Comparison of ENCODE assay signal across 8 cellular contexts in genomic region chr3:49469037-49469875, GRCh38. TPM values are rescaled to one million over a fixed set of nuclear protein-coding genes. Genes with fewer than 3 reads are reported as not detected.
DNase-seq lines count a peak whose midpoint lies in the region; ATAC-seq and TF ChIP-seq lines count a peak whose summit lies in the region.

No MANE protein-coding gene starts in this region.

- in situ Hi-C loops in HAP-1 (cut with MboI; ENCODE audit: low sequenced_read_pairs) = no loop called here

- H3K4me1 ChIP-seq in CD8-positive, alpha-beta T cell (ENCODE audit: insufficient read depth, low read length) = peaks cover 21% of the 10 kb centered on the region
- H3K4me1 ChIP-seq in HAP-1 (peaks cover 22% of the 10 kb centered on the region), endocrine pancreas (ENCODE audit: control insufficient read depth, insufficient read depth, low read length) (peaks cover 8% of the 10 kb centered on the region), thoracic aorta (ENCODE audit: control insufficient read depth in 1 of 2, low read depth in 2 of 2) (peaks cover 23 to 37% of the 10 kb centered on the region in 2 donors)

- peaks cover 24% of the 10 kb centered on the region for H3K4me1 Mint-ChIP-seq in CD8-positive, alpha-beta T cell (ENCODE audit: low read depth)
- H3K4me1 Mint-ChIP-seq in memory B cell = peaks cover 12% of the 10 kb centered on the region

- H3K9me3 ChIP-seq in CD8-positive, alpha-beta T cell (ENCODE audit: low read length) = no peaks in the 10 kb centered on the region
- H3K9me3 ChIP-seq in HAP-1 (no peaks in the 10 kb centered on the region), endocrine pancreas (ENCODE audit: control insufficient read depth, low read length) (no peaks in the 10 kb centered on the region), thoracic aorta (no peaks in the 10 kb centered on the region)

- H3K9ac ChIP-seq in endocrine pancreas (ENCODE audit: control insufficient read depth, insufficient read depth, low read length) = peak overlapping the region; percentile 15

- H3K27ac ChIP-seq in CD8-positive, alpha-beta T cell (ENCODE audit: low read depth, low read length) = peak overlapping the region; percentile 86
- peak overlapping the region; percentile 99 for H3K27ac ChIP-seq in thoracic aorta

- no peaks in the 10 kb centered on the region for H3K27me3 Mint-ChIP-seq in CD8-positive, alpha-beta T cell (ENCODE audit: low read depth)
- no peaks in the 10 kb centered on the region for H3K27me3 Mint-ChIP-seq in memory B cell

- no peaks in the 10 kb centered on the region for H3K9me3 Mint-ChIP-seq in CD8-positive, alpha-beta T cell
- no peaks in the 10 kb centered on the region for H3K9me3 Mint-ChIP-seq in memory B cell

- H3K4me3 ChIP-seq in CD8-positive, alpha-beta T cell (ENCODE audit: low read depth, low read length) = peak overlapping the region; percentile 97
- peak overlapping the region; percentile 34 for H3K4me3 ChIP-seq in HAP-1
- peak overlapping the region; percentile 40 for H3K4me3 ChIP-seq in endocrine pancreas (ENCODE audit: control insufficient read depth, insufficient read depth, low read length)
- H3K4me3 ChIP-seq in thoracic aorta = peak overlapping the region; percentile 81

- peaks cover 2% of the 10 kb centered on the region for H3K36me3 Mint-ChIP-seq in CD8-positive, alpha-beta T cell
- no peaks in the 10 kb centered on the region for H3K36me3 Mint-ChIP-seq in memory B cell

- CTCF ChIA-PET in CD8-positive, alpha-beta T cell (lab: Charles Lee) = interaction anchor here (0.6 to 1.7 kb wide), 3 partner anchors 20 to 1909 kb away, joined by 3 to 7 read pairs (median 6); partner anchors contain the start of gene USP4

- POLR2A ChIA-PET in CD8-positive, alpha-beta T cell (lab: Charles Lee) = interaction anchor here (1.0 to 2.7 kb wide), 5 partner anchors 8 to 130 kb away, joined by 3 to 19 read pairs (median 4); partner anchors contain the start of genes NICN1, RHOA, TCTA and USP4

- DNase-seq in CD8-positive, alpha-beta T cell = no peak
- DNase-seq in HAP-1 (ENCODE audit: low spot score in 2 of 2) (peak; percentile 75 to 91), SK-N-DZ (ENCODE audit: low spot score) (peak; percentile 40), memory B cell (ENCODE audit: low spot score in 2 of 2) (no peak), thoracic aorta (ENCODE audit: low spot score) (peak; percentile 31)
- DNase-seq in stimulated activated naive CD4-positive, alpha-beta T cell (lab: John Stamatoyannopoulos, UW) = no peak

- no peak for TF ChIP-seq CTCF in CD8-positive, alpha-beta T cell (IDR thresholded peaks at IDR 0.05)
- TF ChIP-seq CTCF in thoracic aorta (IDR thresholded peaks at IDR 0.05) = no peak

- H3K4me3 Mint-ChIP-seq in CD8-positive, alpha-beta T cell = peak overlapping the region; percentile 88
- peak overlapping the region; percentile 91 for H3K4me3 Mint-ChIP-seq in memory B cell

- intact Hi-C loops in CD8-positive, alpha-beta T cell (cut with DNase I, micrococcal nuclease) = no loop called here

- H3K36me3 ChIP-seq in CD8-positive, alpha-beta T cell (ENCODE audit: insufficient read depth, low read length) = no peaks in the 10 kb centered on the region
- H3K36me3 ChIP-seq in HAP-1 (replicated peaks) = peaks cover 2% of the 10 kb centered on the region; the same call in 1 of the 2 replicates
- H3K36me3 ChIP-seq in endocrine pancreas (ENCODE audit: control insufficient read depth, insufficient read depth, low read length) = no peaks in the 10 kb centered on the region
- H3K36me3 ChIP-seq in thoracic aorta = no peaks in the 10 kb centered on the region

- no peaks in the 10 kb centered on the region for H3K27me3 ChIP-seq in CD8-positive, alpha-beta T cell (ENCODE audit: insufficient read depth, low read length)
- H3K27me3 ChIP-seq in HAP-1 (ENCODE audit: low read depth) (no peaks in the 10 kb centered on the region), endocrine pancreas (ENCODE audit: control insufficient read depth, insufficient read depth, low read length) (no peaks in the 10 kb centered on the region), thoracic aorta (replicated peaks; ENCODE audit: insufficient read depth) (no peaks in the 10 kb centered on the region)

- ATAC-seq in CD8-positive, alpha-beta T cell = no peak
- ATAC-seq in memory B cell (ENCODE audit: low read depth) = peak; percentile 2
- ATAC-seq in thoracic aorta (ENCODE audit: insufficient number of reproducible peaks, low FRiP score, low read depth) = peak; percentile 53
- no peak for ATAC-seq in GM21576 (IDR thresholded peaks at IDR 0.05; ENCODE audit: unreplicated experiment)

- peak overlapping the region; percentile 87 for H3K27ac Mint-ChIP-seq in CD8-positive, alpha-beta T cell
- peak overlapping the region; percentile 97 for H3K27ac Mint-ChIP-seq in memory B cell

RNA-seq across cellular contexts. Expression of gene DAG1, which starts 0.8 kb away (rescaled TPM):
- total RNA-seq in CD8-positive, alpha-beta T cell = 10 to 100 TPM; 17.0 to 19.9 TPM
- 22.4 and 28.7 TPM in 2 replicates for polyA plus RNA-seq in SK-N-DZ (2014; cell fraction: cytosol; rRNA removed)
- 16.3 and 19.0 TPM in 2 replicates for polyA plus RNA-seq in SK-N-DZ (2014; cell fraction: nucleus; rRNA removed)
- total RNA-seq in thoracic aorta = 100 to 1,000 TPM in 1 of 2 donors, 10 to 100 TPM in 1; 71.9 to 171 TPM

RNA-seq across cellular contexts. Expression of gene NICN1, which starts 40.1 kb away (rescaled TPM):
- total RNA-seq in CD8-positive, alpha-beta T cell = 10 to 100 TPM; 13.9 to 18.6 TPM
- 6.7 and 8.0 TPM in 2 replicates for polyA plus RNA-seq in SK-N-DZ (2014; cell fraction: cytosol; rRNA removed)
- polyA plus RNA-seq in SK-N-DZ (2014; cell fraction: nucleus; rRNA removed) = 41.9 and 49.9 TPM in 2 replicates
- total RNA-seq in thoracic aorta = 10 to 100 TPM in 1 of 2 donors, 1 to 10 TPM in 1; 9.8 to 13.5 TPM

RNA-seq across cellular contexts. Expression of gene AMT, which starts 47.0 kb away (rescaled TPM):
- total RNA-seq in CD8-positive, alpha-beta T cell = 1 to 10 TPM; 8.4 to 9.4 TPM
- polyA plus RNA-seq in SK-N-DZ (2014; cell fraction: cytosol; rRNA removed) = 25.3 and 29.1 TPM in 2 replicates
- polyA plus RNA-seq in SK-N-DZ (2014; cell fraction: nucleus; rRNA removed) = 46.0 and 58.1 TPM in 2 replicates
- 1 to 10 TPM; 7.0 to 7.2 TPM for total RNA-seq in thoracic aorta

RNA-seq across cellular contexts. Expression of gene TCTA, which starts 57.0 kb away (rescaled TPM):
- total RNA-seq in CD8-positive, alpha-beta T cell = 10 to 100 TPM; 19.8 to 21.1 TPM
- polyA plus RNA-seq in SK-N-DZ (2014; cell fraction: cytosol; rRNA removed) = 13.0 and 15.2 TPM in 2 replicates
- 1.9 and 5.5 TPM in 2 replicates for polyA plus RNA-seq in SK-N-DZ (2014; cell fraction: nucleus; rRNA removed)
- total RNA-seq in thoracic aorta = 10 to 100 TPM; 25.7 to 32.4 TPM

RNA-seq across cellular contexts. Expression of gene RHOA, which starts 57.5 kb away (rescaled TPM):
- 100 to 1,000 TPM; 271 to 294 TPM for total RNA-seq in CD8-positive, alpha-beta T cell
- 289 and 303 TPM in 2 replicates for polyA plus RNA-seq in SK-N-DZ (2014; cell fraction: cytosol; rRNA removed)
- 135 and 139 TPM in 2 replicates for polyA plus RNA-seq in SK-N-DZ (2014; cell fraction: nucleus; rRNA removed)
- 100 to 1,000 TPM; 524 to 630 TPM for total RNA-seq in thoracic aorta

Comparison
In these comparisons a context has a peak if more than half of its experiments do, and no peak if none do; other contexts are left out.
1. ATAC-seq: peak in memory B cell (single experiment) and thoracic aorta (single experiment); none in CD8-positive, alpha-beta T cell (single experiment) and GM21576 (single experiment).
2. DNase-seq: peak in HAP-1 (2 of 2), SK-N-DZ (single experiment) and thoracic aorta (single experiment); none in CD8-positive, alpha-beta T cell (0 of 7), memory B cell (0 of 2) and stimulated activated naive CD4-positive, alpha-beta T cell (0 of 6).
3. H3K4me3 ChIP-seq: peak in every context shown above with its lines; median percentile 97 in CD8-positive, alpha-beta T cell; 81 in thoracic aorta; 40 in endocrine pancreas; 34 in HAP-1.